11 cellular contexts compared by ENCODE assay signal in the genomic region with DNA sequence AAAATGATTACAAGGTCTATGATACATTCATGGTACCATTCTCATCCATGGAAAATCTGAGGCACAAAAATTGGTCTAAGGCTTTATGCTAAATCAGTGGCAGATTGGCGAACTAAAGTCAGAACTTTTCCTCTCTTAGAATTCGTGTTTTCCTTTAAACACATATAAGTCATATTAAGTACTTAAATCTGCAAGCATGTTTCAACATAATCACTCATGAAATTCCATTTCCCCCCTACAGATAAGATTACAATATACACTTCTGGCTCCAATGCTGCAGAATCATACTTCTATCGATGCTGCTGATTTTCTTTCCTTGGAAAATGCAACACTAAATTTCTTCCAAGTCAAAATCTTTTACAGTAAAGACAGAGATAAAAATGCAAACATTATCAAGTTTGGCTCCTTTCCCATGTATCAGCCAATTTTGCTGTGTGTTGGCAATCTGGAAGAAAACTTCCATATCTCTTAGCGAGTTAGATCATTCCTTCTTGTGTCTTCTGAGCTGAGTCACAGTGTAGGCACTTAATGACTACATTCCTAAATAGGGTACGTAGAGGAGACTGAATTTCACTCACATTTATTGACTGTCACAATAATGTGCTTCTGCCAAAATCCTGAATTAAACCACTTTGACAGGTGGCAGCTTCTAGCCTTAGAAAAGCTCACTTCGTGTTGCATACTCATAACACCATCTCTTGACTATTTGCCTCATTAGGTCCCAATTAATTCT.
DNase-seq lines count a peak whose midpoint lies in the region; ATAC-seq and TF ChIP-seq lines count a peak whose summit lies in the region.
"Had no signal": no experiment of that assay in that cellular context is flagged by ENCODE, and none has a peak within 500 bp of the region (broad histone marks: within the 10 kb centered on the region; RNA-seq: fewer than 3 reads in every experiment).

No MANE protein-coding gene starts in this region.

- H3K36me3 Mint-ChIP-seq in type B pancreatic cell, result peaks cover 12% of the 10 kb centered on the region
- H3K36me3 Mint-ChIP-seq in GM23338 (ENCODE audit: low read depth), result no peaks in the 10 kb centered on the region
- peaks cover 19% of the 10 kb centered on the region for H3K36me3 Mint-ChIP-seq in activated naive CD8-positive, alpha-beta T cell treated with anti-CD3 and anti-CD28 coated beads for 36 hours

- H3K36me3 ChIP-seq in heart right ventricle (no peaks in the 10 kb centered on the region), GM23338 (ENCODE audit: insufficient read depth) (no peaks in the 10 kb centered on the region)
- H3K36me3 ChIP-seq: BE2C had no signal

- H3K4me1 ChIP-seq in heart right ventricle, result peaks cover 0 to 20% (median 5%) of the 10 kb centered on the region in 9 donors
- no peaks in the 10 kb centered on the region for H3K4me1 ChIP-seq in GM23338 (ENCODE audit: insufficient read depth)
- H3K4me1 ChIP-seq: BE2C had no signal

- ATAC-seq in heart right ventricle, result peak in 5 of 8 donors; percentile 49 to 78 (median 65)
- ATAC-seq in GM23338, result no peak

- H3K27ac ChIP-seq in heart right ventricle, result peak overlapping the region in 1 of 10 donors; percentile 23
- no peak overlapping the region for H3K27ac ChIP-seq in GM23338 (ENCODE audit: low read depth)

- no peak overlapping the region for H3K4me2 ChIP-seq in GM23338

- H3K9me3 Mint-ChIP-seq in type B pancreatic cell (peaks cover 4% of the 10 kb centered on the region), GM23338 (no peaks in the 10 kb centered on the region)
- H3K9me3 Mint-ChIP-seq in activated naive CD8-positive, alpha-beta T cell treated with anti-CD3 and anti-CD28 coated beads for 36 hours, result no peaks in the 10 kb centered on the region

- H3K27me3 ChIP-seq in heart right ventricle (no peaks in the 10 kb centered on the region), GM23338 (ENCODE audit: insufficient read depth) (no peaks in the 10 kb centered on the region)
- H3K27me3 ChIP-seq: BE2C had no signal

- H3K4me1 Mint-ChIP-seq in type B pancreatic cell (ENCODE audit: unreplicated experiment), result peaks cover 32% of the 10 kb centered on the region
- no peaks in the 10 kb centered on the region for H3K4me1 Mint-ChIP-seq in GM23338
- peaks cover 7% of the 10 kb centered on the region for H3K4me1 Mint-ChIP-seq in activated naive CD8-positive, alpha-beta T cell treated with anti-CD3 and anti-CD28 coated beads for 36 hours

- H3K79me2 ChIP-seq in GM23338 (replicated peaks; ENCODE audit: insufficient read depth), result no peaks in the 10 kb centered on the region

- 67 to 68% methylated on average over 6 of the region's 6 CpGs for WGBS in heart right ventricle, 2 donors

- H3K4me3 ChIP-seq in heart right ventricle (no peak overlapping the region), GM23338 (no peak overlapping the region)

- TF ChIP-seq CTCF in heart right ventricle (IDR thresholded peaks at IDR 0.05) (no peak), type B pancreatic cell (conservative IDR thresholded peaks at IDR 0.05) (no peak), GM23338 (conservative IDR thresholded peaks at IDR 0.05; ENCODE audit: low read depth in 2 of 2) (no peak)

- H3K4me3 Mint-ChIP-seq in type B pancreatic cell (no peak overlapping the region), GM23338 (no peak overlapping the region)
- H3K4me3 Mint-ChIP-seq in activated naive CD8-positive, alpha-beta T cell treated with anti-CD3 and anti-CD28 coated beads for 36 hours, result no peak overlapping the region

- no peaks in the 10 kb centered on the region for H3K9me2 ChIP-seq in GM23338 (ENCODE audit: insufficient read depth)

- intact Hi-C loops in heart right ventricle (cut with DNase I) (no loop called here), cardiac septum (cut with DNase I) (no loop called here)

- H2AFZ ChIP-seq in GM23338, result no peak overlapping the region

- H3K27ac Mint-ChIP-seq in type B pancreatic cell, result peak overlapping the region; percentile 35
- H3K27ac Mint-ChIP-seq in GM23338, result no peak overlapping the region
- no peak overlapping the region for H3K27ac Mint-ChIP-seq in activated naive CD8-positive, alpha-beta T cell treated with anti-CD3 and anti-CD28 coated beads for 36 hours

- H3F3A ChIP-seq in GM23338 (replicated peaks; ENCODE audit: low read depth), result no peaks in the 10 kb centered on the region

- H4K20me1 ChIP-seq in GM23338 (replicated peaks; ENCODE audit: insufficient read depth), result no peaks in the 10 kb centered on the region

- no peaks in the 10 kb centered on the region for H3K9me3 ChIP-seq in heart right ventricle
- H3K9me3 ChIP-seq: BE2C had no signal

- DNase-seq in heart right ventricle (no peak), cardiac septum (ENCODE audit: low spot score) (no peak), amniotic epithelial cell (ENCODE audit: low read depth) (peak; percentile 93), inferior parietal cortex (ENCODE audit: extremely low spot score) (peak; percentile 36), type B pancreatic cell (ENCODE audit: extremely low spot score, unreplicated experiment) (no peak), GM23338 (ENCODE audit: low spot score) (no peak), NCI-H1930 (lab: John Stamatoyannopoulos, UW) (no peak)
- DNase-seq in activated naive CD8-positive, alpha-beta T cell treated with anti-CD3 and anti-CD28 coated beads for 36 hours, result no peak
- DNase-seq: activated CD4-positive, alpha-beta T cell treated with anti-CD3 and anti-CD28 coated beads, Interleukin-2, amount 50 U/mL, for 48 hours; BE2C; nucleus accumbens had no signal

- H3K27me3 Mint-ChIP-seq in type B pancreatic cell (no peaks in the 10 kb centered on the region), GM23338 (ENCODE audit: insufficient read depth, low read depth, poor library complexity) (no peaks in the 10 kb centered on the region)
- no peaks in the 10 kb centered on the region for H3K27me3 Mint-ChIP-seq in activated naive CD8-positive, alpha-beta T cell treated with anti-CD3 and anti-CD28 coated beads for 36 hours

TF ChIP-seq in GM23338, 12 proteins besides CTCF, POLR2A, EP300 and RAD21 (continues in another document):
- TF ChIP-seq JUNB (IDR thresholded peaks at IDR 0.05; ENCODE audit: unreplicated experiment) (no peak), POLR2AphosphoS5 (IDR thresholded peaks at IDR 0.05; ENCODE audit: low read depth) (no peak), CREB1 (CRISPR knock-in tag; IDR thresholded peaks at IDR 0.05; ENCODE audit: low read depth) (no peak), ZNF114 (CRISPR knock-in tag; IDR thresholded peaks at IDR 0.05) (no peak), NANOG (IDR thresholded peaks at IDR 0.05; ENCODE audit: borderline replicate concordance) (no peak)
- TF ChIP-seq, protein P1, sequence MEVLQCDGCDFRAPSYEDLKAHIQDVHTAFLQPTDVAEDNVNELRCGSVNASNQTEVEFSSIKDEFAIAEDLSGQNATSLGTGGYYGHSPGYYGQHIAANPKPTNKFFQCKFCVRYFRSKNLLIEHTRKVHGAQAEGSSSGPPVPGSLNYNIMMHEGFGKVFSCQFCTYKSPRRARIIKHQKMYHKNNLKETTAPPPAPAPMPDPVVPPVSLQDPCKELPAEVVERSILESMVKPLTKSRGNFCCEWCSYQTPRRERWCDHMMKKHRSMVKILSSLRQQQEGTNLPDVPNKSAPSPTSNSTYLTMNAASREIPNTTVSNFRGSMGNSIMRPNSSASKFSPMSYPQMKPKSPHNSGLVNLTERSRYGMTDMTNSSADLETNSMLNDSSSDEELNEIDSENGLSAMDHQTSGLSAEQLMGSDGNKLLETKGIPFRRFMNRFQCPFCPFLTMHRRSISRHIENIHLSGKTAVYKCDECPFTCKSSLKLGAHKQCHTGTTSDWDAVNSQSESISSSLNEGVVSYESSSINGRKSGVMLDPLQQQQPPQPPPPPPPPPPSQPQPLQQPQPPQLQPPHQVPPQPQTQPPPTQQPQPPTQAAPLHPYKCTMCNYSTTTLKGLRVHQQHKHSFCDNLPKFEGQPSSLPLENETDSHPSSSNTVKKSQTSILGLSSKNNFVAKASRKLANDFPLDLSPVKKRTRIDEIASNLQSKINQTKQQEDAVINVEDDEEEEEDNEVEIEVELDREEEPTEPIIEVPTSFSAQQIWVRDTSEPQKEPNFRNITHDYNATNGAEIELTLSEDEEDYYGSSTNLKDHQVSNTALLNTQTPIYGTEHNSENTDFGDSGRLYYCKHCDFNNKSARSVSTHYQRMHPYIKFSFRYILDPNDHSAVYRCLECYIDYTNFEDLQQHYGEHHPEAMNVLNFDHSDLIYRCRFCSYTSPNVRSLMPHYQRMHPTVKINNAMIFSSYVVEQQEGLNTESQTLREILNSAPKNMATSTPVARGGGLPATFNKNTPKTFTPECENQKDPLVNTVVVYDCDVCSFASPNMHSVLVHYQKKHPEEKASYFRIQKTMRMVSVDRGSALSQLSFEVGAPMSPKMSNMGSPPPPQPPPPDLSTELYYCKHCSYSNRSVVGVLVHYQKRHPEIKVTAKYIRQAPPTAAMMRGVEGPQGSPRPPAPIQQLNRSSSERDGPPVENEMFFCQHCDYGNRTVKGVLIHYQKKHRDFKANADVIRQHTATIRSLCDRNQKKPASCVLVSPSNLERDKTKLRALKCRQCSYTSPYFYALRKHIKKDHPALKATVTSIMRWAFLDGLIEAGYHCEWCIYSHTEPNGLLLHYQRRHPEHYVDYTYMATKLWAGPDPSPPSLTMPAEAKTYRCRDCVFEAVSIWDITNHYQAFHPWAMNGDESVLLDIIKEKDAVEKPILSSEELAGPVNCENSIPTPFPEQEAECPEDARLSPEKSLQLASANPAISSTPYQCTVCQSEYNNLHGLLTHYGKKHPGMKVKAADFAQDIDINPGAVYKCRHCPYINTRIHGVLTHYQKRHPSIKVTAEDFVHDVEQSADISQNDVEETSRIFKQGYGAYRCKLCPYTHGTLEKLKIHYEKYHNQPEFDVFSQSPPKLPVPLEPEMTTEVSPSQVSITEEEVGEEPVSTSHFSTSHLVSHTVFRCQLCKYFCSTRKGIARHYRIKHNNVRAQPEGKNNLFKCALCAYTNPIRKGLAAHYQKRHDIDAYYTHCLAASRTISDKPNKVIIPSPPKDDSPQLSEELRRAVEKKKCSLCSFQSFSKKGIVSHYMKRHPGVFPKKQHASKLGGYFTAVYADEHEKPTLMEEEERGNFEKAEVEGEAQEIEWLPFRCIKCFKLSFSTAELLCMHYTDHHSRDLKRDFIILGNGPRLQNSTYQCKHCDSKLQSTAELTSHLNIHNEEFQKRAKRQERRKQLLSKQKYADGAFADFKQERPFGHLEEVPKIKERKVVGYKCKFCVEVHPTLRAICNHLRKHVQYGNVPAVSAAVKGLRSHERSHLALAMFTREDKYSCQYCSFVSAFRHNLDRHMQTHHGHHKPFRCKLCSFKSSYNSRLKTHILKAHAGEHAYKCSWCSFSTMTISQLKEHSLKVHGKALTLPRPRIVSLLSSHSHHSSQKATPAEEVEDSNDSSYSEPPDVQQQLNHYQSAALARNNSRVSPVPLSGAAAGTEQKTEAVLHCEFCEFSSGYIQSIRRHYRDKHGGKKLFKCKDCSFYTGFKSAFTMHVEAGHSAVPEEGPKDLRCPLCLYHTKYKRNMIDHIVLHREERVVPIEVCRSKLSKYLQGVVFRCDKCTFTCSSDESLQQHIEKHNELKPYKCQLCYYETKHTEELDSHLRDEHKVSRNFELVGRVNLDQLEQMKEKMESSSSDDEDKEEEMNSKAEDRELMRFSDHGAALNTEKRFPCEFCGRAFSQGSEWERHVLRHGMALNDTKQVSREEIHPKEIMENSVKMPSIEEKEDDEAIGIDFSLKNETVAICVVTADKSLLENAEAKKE (CRISPR knock-in tag; IDR thresholded peaks at IDR 0.05), result no peak

Comparison
In these comparisons a context has a peak if more than half of its experiments do, and no peak if none do; other contexts are left out.
1. DNase-seq: peak in amniotic epithelial cell (single experiment) and inferior parietal cortex (single experiment); none in heart right ventricle (0 of 2), cardiac septum (single experiment), type B pancreatic cell (single experiment), GM23338 (single experiment), activated naive CD8-positive, alpha-beta T cell treated with anti-CD3 and anti-CD28 coated beads for 36 hours (single experiment) and NCI-H1930 (0 of 2).